Comparison of ENCODE assay signal across 8 cellular contexts in genomic region chr12:123660328-123660727, GRCh38. TPM values are rescaled to one million over a fixed set of nuclear protein-coding genes. Genes with fewer than 3 reads are reported as not detected.
DNase-seq lines count a peak whose midpoint lies in the region; ATAC-seq, FAIRE-seq and TF ChIP-seq lines count a peak whose summit lies in the region.
"Had no signal": no experiment of that assay in that cellular context is flagged by ENCODE, and none has a peak within 500 bp of the region (broad histone marks: within the 10 kb centered on the region; RNA-seq: fewer than 3 reads in every experiment).

No MANE protein-coding gene starts in this region.

- no peaks in the 10 kb centered on the region for H3K4me1 ChIP-seq in endothelial cell of umbilical vein (ENCODE audit: control insufficient read depth, extremely low read depth, insufficient read depth, low read length)
- H3K4me1 ChIP-seq: parathyroid adenoma had no signal

- peaks cover 2% of the 10 kb centered on the region for H3K4me1 Mint-ChIP-seq in activated naive CD8-positive, alpha-beta T cell (ENCODE audit: low read depth)
- peaks cover 11% of the 10 kb centered on the region for H3K4me1 Mint-ChIP-seq in activated naive CD8-positive, alpha-beta T cell treated with anti-CD3 and anti-CD28 coated beads for 36 hours

- no peak for ATAC-seq in GM18502 (IDR thresholded peaks at IDR 0.05; ENCODE audit: poor library complexity, unreplicated experiment)

- no peaks in the 10 kb centered on the region for H3K9me1 ChIP-seq in endothelial cell of umbilical vein (replicated peaks; ENCODE audit: control insufficient read depth, extremely low read depth, insufficient read depth, low read length)

- H3K4me2 ChIP-seq in endothelial cell of umbilical vein (ENCODE audit: insufficient read depth, low read length), result no peak overlapping the region

- no peak overlapping the region for H3K27ac ChIP-seq in endothelial cell of umbilical vein (ENCODE audit: insufficient read depth, low read depth, low read length)
- H3K27ac ChIP-seq: C4-2B, parathyroid adenoma had no signal

- H3K27ac Mint-ChIP-seq in activated naive CD8-positive, alpha-beta T cell, result peak overlapping the region; percentile 16
- H3K27ac Mint-ChIP-seq in activated naive CD8-positive, alpha-beta T cell treated with anti-CD3 and anti-CD28 coated beads for 36 hours, result no peak overlapping the region

- CTCF ChIA-PET in endothelial cell of umbilical vein (lab: Charles Lee), result interaction anchor here (1.0 kb wide), 1 partner anchor 16 kb away, joined by 3 read pairs; no protein-coding TSS in a partner anchor

- H3K9me3 ChIP-seq in endothelial cell of umbilical vein (replicated peaks; ENCODE audit: control insufficient read depth, insufficient read depth, low read length), result no peaks in the 10 kb centered on the region

- no peak for DNase-seq in activated naive CD8-positive, alpha-beta T cell treated with anti-CD3 and anti-CD28 coated beads for 36 hours
- no peak for DNase-seq in endothelial cell of umbilical vein (ENCODE audit: low read depth, low spot score)
- DNase-seq in urothelium cell line (ENCODE audit: low spot score), result peak; percentile 57
- no peak for DNase-seq in NCI-H2081 treated with DMSO at 0.1 percent for 48 hours (lab: John Stamatoyannopoulos, UW)

- TF ChIP-seq CTCF in endothelial cell of umbilical vein (IDR thresholded peaks at IDR 0.05; ENCODE audit: extremely low read depth in 1 of 2, insufficient read depth in 1 of 2, low read depth in 1 of 2, low read length in 2 of 2), result no peak

- H4K20me1 ChIP-seq in endothelial cell of umbilical vein (replicated peaks; ENCODE audit: control insufficient read depth, extremely low read depth, insufficient read depth, low read length), result no peaks in the 10 kb centered on the region

- H3K4me3 ChIP-seq in endothelial cell of umbilical vein (replicated peaks in 1 of 3; ENCODE audit: insufficient read depth in 1 of 3, low read depth in 1 of 3, low read length in 3 of 3), result no peak overlapping the region

- H3K9me3 Mint-ChIP-seq in activated naive CD8-positive, alpha-beta T cell (ENCODE audit: low read depth), result no peaks in the 10 kb centered on the region
- H3K9me3 Mint-ChIP-seq in activated naive CD8-positive, alpha-beta T cell treated with anti-CD3 and anti-CD28 coated beads for 36 hours, result no peaks in the 10 kb centered on the region

- TF ChIP-seq POLR2A in endothelial cell of umbilical vein (IDR thresholded peaks at IDR 0.05; ENCODE audit: low read depth, low read length), result no peak

- no peak overlapping the region for H3K9ac ChIP-seq in endothelial cell of umbilical vein (replicated peaks; ENCODE audit: extremely low read depth, insufficient read depth, low read length)
- H3K9ac ChIP-seq: parathyroid adenoma had no signal

- H3K27me3 ChIP-seq in endothelial cell of umbilical vein (ENCODE audit: control insufficient read depth in 2 of 2, insufficient read depth in 2 of 2, low read length in 2 of 2), result no peaks in the 10 kb centered on the region

- H3K36me3 ChIP-seq in endothelial cell of umbilical vein (ENCODE audit: control insufficient read depth in 2 of 2, extremely low read depth in 1 of 2, insufficient read depth in 2 of 2, low read length in 2 of 2), result peaks cover 5 to 6% of the 10 kb centered on the region in 2 experiments

- FAIRE-seq in endothelial cell of umbilical vein (lab: Jason Lieb, UNC) (no peak), urothelium cell line (lab: Jason Lieb, UNC) (no peak)

- H3K79me2 ChIP-seq in endothelial cell of umbilical vein (ENCODE audit: control insufficient read depth, insufficient read depth, low read length), result no peaks in the 10 kb centered on the region
- H3K79me2 ChIP-seq: parathyroid adenoma had no signal

- dilution Hi-C loops in endothelial cell of umbilical vein (cut with MboI; ENCODE audit: extremely low pct_ligation_motif_present, low sequenced_read_pairs), result no loop called here

- H3K4me3 Mint-ChIP-seq in activated naive CD8-positive, alpha-beta T cell, result no peak overlapping the region
- H3K4me3 Mint-ChIP-seq in activated naive CD8-positive, alpha-beta T cell treated with anti-CD3 and anti-CD28 coated beads for 36 hours, result no peak overlapping the region

- peaks cover 8% of the 10 kb centered on the region for H3K36me3 Mint-ChIP-seq in activated naive CD8-positive, alpha-beta T cell
- H3K36me3 Mint-ChIP-seq in activated naive CD8-positive, alpha-beta T cell treated with anti-CD3 and anti-CD28 coated beads for 36 hours, result peaks cover 33% of the 10 kb centered on the region

- no TSS peak for BruUV-seq in endothelial cell of umbilical vein (replicated peaks; lab: Mats Ljungman, UMichigan)

- H3K27me3 Mint-ChIP-seq in activated naive CD8-positive, alpha-beta T cell, result no peaks in the 10 kb centered on the region
- H3K27me3 Mint-ChIP-seq in activated naive CD8-positive, alpha-beta T cell treated with anti-CD3 and anti-CD28 coated beads for 36 hours, result no peaks in the 10 kb centered on the region

- intact Hi-C loops in endothelial cell of umbilical vein (cut with micrococcal nuclease), result no loop called here

- no peak overlapping the region for H2AFZ ChIP-seq in endothelial cell of umbilical vein (ENCODE audit: low read depth, low read length)
- H2AFZ ChIP-seq: parathyroid adenoma had no signal

- POLR2A ChIA-PET in endothelial cell of umbilical vein (lab: Charles Lee), result no interaction called here

TF ChIP-seq in endothelial cell of umbilical vein, 7 proteins besides CTCF, POLR2A, EP300 and RAD21 (continues in another document):
- TF ChIP-seq JUN (IDR thresholded peaks at IDR 0.05; ENCODE audit: borderline replicate concordance, insufficient read depth, insufficient read length, low read depth), result peak; percentile 33
- TF ChIP-seq MAX (IDR thresholded peaks at IDR 0.05; ENCODE audit: insufficient read depth, insufficient read length), result no peak

RNA-seq across cellular contexts. Expression of gene TCTN2, which starts 10.6 kb away (rescaled TPM):
- 1 to 10 TPM; 3.3 to 3.6 TPM for total RNA-seq in activated naive CD8-positive, alpha-beta T cell treated with anti-CD3 and anti-CD28 coated beads for 36 hours
- total RNA-seq in endothelial cell of umbilical vein, result 11.2 and 13.4 TPM in 2 replicates
- 16.5 and 16.7 TPM in 2 replicates for polyA plus RNA-seq in endothelial cell of umbilical vein
- 12.1 and 13.3 TPM in 2 replicates for polyA plus RNA-seq in endothelial cell of umbilical vein (2011; cell fraction: cytosol; rRNA removed)
- polyA plus RNA-seq in endothelial cell of umbilical vein (2011; cell fraction: nucleus; rRNA removed), result 20.0 and 22.1 TPM in 2 replicates
- polyA plus RNA-seq in endothelial cell of umbilical vein (2012), result 9.7 and 10.7 TPM in 2 replicates
- 28.4 and 29.5 TPM in 2 replicates for polyA minus RNA-seq in endothelial cell of umbilical vein
- polyA minus RNA-seq in endothelial cell of umbilical vein (2011; cell fraction: cytosol; rRNA and poly(A)+ RNA removed), result 5.5 TPM
- 7.9 and 10.2 TPM in 2 replicates for polyA minus RNA-seq in endothelial cell of umbilical vein (2011; cell fraction: nucleus; rRNA and poly(A)+ RNA removed)

RNA-seq across cellular contexts. Expression of gene GTF2H3, which starts 26.7 kb away (rescaled TPM):
- total RNA-seq in activated naive CD8-positive, alpha-beta T cell treated with anti-CD3 and anti-CD28 coated beads for 36 hours, result 10 to 100 TPM; 95.9 TPM
- 28.7 and 31.3 TPM in 2 replicates for total RNA-seq in endothelial cell of umbilical vein
- 17.8 and 19.3 TPM in 2 replicates for polyA plus RNA-seq in endothelial cell of umbilical vein
- polyA plus RNA-seq in endothelial cell of umbilical vein (2011; cell fraction: cytosol; rRNA removed), result 26.7 and 27.3 TPM in 2 replicates
- 14.4 and 16.2 TPM in 2 replicates for polyA plus RNA-seq in endothelial cell of umbilical vein (2011; cell fraction: nucleus; rRNA removed)
- polyA plus RNA-seq in endothelial cell of umbilical vein (2012), result 38.0 and 50.6 TPM in 2 replicates
- polyA minus RNA-seq in endothelial cell of umbilical vein, result 29.9 and 31.5 TPM in 2 replicates
- polyA minus RNA-seq in endothelial cell of umbilical vein (2011; cell fraction: cytosol; rRNA and poly(A)+ RNA removed), result 19.8 TPM
- 12.2 and 13.8 TPM in 2 replicates for polyA minus RNA-seq in endothelial cell of umbilical vein (2011; cell fraction: nucleus; rRNA and poly(A)+ RNA removed)

RNA-seq across cellular contexts. Expression of gene EIF2B1, which starts 26.8 kb away (rescaled TPM):
- 10 to 100 TPM; 89.8 to 93.5 TPM for total RNA-seq in activated naive CD8-positive, alpha-beta T cell treated with anti-CD3 and anti-CD28 coated beads for 36 hours
- 61.8 and 65.7 TPM in 2 replicates for total RNA-seq in endothelial cell of umbilical vein
- 25.2 and 32.6 TPM in 2 replicates for polyA plus RNA-seq in endothelial cell of umbilical vein
- 39.6 and 41.4 TPM in 2 replicates for polyA plus RNA-seq in endothelial cell of umbilical vein (2011; cell fraction: cytosol; rRNA removed)
- polyA plus RNA-seq in endothelial cell of umbilical vein (2011; cell fraction: nucleus; rRNA removed), result 73.6 and 91.5 TPM in 2 replicates
- 39.0 and 45.4 TPM in 2 replicates for polyA plus RNA-seq in endothelial cell of umbilical vein (2012)
- 20.7 and 22.2 TPM in 2 replicates for polyA minus RNA-seq in endothelial cell of umbilical vein
- 12.7 TPM for polyA minus RNA-seq in endothelial cell of umbilical vein (2011; cell fraction: cytosol; rRNA and poly(A)+ RNA removed)
- polyA minus RNA-seq in endothelial cell of umbilical vein (2011; cell fraction: nucleus; rRNA and poly(A)+ RNA removed), result 11.0 and 18.7 TPM in 2 replicates

RNA-seq across cellular contexts. Expression of gene ATP6V0A2, which starts 51.8 kb away (rescaled TPM):
- total RNA-seq in activated naive CD8-positive, alpha-beta T cell treated with anti-CD3 and anti-CD28 coated beads for 36 hours, result 10 to 100 TPM; 49.5 to 54.3 TPM
- total RNA-seq in endothelial cell of umbilical vein, result 35.3 and 37.1 TPM in 2 replicates
- polyA plus RNA-seq in endothelial cell of umbilical vein, result 28.6 and 35.8 TPM in 2 replicates
- polyA plus RNA-seq in endothelial cell of umbilical vein (2011; cell fraction: cytosol; rRNA removed), result 16.4 and 17.2 TPM in 2 replicates
- polyA plus RNA-seq in endothelial cell of umbilical vein (2011; cell fraction: nucleus; rRNA removed), result 74.2 and 77.9 TPM in 2 replicates
- polyA plus RNA-seq in endothelial cell of umbilical vein (2012), result 17.2 and 19.0 TPM in 2 replicates
- 80.9 and 89.2 TPM in 2 replicates for polyA minus RNA-seq in endothelial cell of umbilical vein
- polyA minus RNA-seq in endothelial cell of umbilical vein (2011; cell fraction: cytosol; rRNA and poly(A)+ RNA removed), result 28.6 TPM
- 39.8 and 57.1 TPM in 2 replicates for polyA minus RNA-seq in endothelial cell of umbilical vein (2011; cell fraction: nucleus; rRNA and poly(A)+ RNA removed)

RNA-seq across cellular contexts. Expression of gene DDX55, which starts 58.4 kb away (rescaled TPM):
- 10 to 100 TPM; 55.3 to 56.7 TPM for total RNA-seq in activated naive CD8-positive, alpha-beta T cell treated with anti-CD3 and anti-CD28 coated beads for 36 hours
- total RNA-seq in endothelial cell of umbilical vein, result 25.9 and 29.5 TPM in 2 replicates
- 17.6 and 17.8 TPM in 2 replicates for polyA plus RNA-seq in endothelial cell of umbilical vein
- polyA plus RNA-seq in endothelial cell of umbilical vein (2011; cell fraction: cytosol; rRNA removed), result 19.1 and 19.4 TPM in 2 replicates
- polyA plus RNA-seq in endothelial cell of umbilical vein (2011; cell fraction: nucleus; rRNA removed), result 61.7 and 82.2 TPM in 2 replicates
- 20.1 and 20.3 TPM in 2 replicates for polyA plus RNA-seq in endothelial cell of umbilical vein (2012)
- polyA minus RNA-seq in endothelial cell of umbilical vein, result 20.9 and 23.2 TPM in 2 replicates
- 26.7 TPM for polyA minus RNA-seq in endothelial cell of umbilical vein (2011; cell fraction: cytosol; rRNA and poly(A)+ RNA removed)
- 17.2 and 20.0 TPM in 2 replicates for polyA minus RNA-seq in endothelial cell of umbilical vein (2011; cell fraction: nucleus; rRNA and poly(A)+ RNA removed)
